In genomic region chr11:79453617-79454016, GRCh38 we compare ENCODE assay signal across 39 cellular contexts. TPM values are rescaled to one million over a fixed set of nuclear protein-coding genes. Genes with fewer than 3 reads are reported as not detected.
"Had no signal": no experiment of that assay in that cellular context is flagged by ENCODE, and none has a peak within 500 bp of the region (broad histone marks: within the 10 kb centered on the region; RNA-seq: fewer than 3 reads in every experiment).

No MANE protein-coding gene starts in this region.

- H3K36me3 Mint-ChIP-seq: activated naive CD4-positive, alpha-beta T cell treated with anti-CD3 and anti-CD28 coated beads, Interleukin-2, amount 10 ng/mL, durations not matched to agents 7 days and 5 days; activated naive CD4-positive, alpha-beta T cell treated with anti-CD3 and anti-CD28 coated beads, Interleukin-2, amount 50 U/mL, for 24 hours; activated naive CD4-positive, alpha-beta T cell treated with anti-CD3 and anti-CD28 coated beads, Interleukin-2, amount 50 U/mL, for 72 hours; activated naive CD8-positive, alpha-beta T cell; activated naive CD8-positive, alpha-beta T cell treated with anti-CD3 and anti-CD28 coated beads for 36 hours; activated naive CD8-positive, alpha-beta T cell treated with anti-CD3 and anti-CD28 coated beads, Interleukin-2, amount 10 ng/mL, durations not matched to agents 7 days and 5 days; brain had no signal

- ATAC-seq: activated naive CD4-positive, alpha-beta T cell treated with anti-CD3 and anti-CD28 coated beads, Interleukin-2, amount 50 U/mL, for 72 hours; activated naive CD8-positive, alpha-beta T cell treated with anti-CD3 and anti-CD28 coated beads, Interleukin-2, amount 50 U/mL, for 24 hours; activated T-cell treated with anti-CD3 and anti-CD28 coated beads, Interleukin-2, amount 50 U/mL, for 4 hours; activated T-cell treated with anti-CD3 and anti-CD28 coated beads, Interleukin-2, amount 50 U/mL, for 72 hours; activated T-helper 17 cell treated with anti-CD3 and anti-CD28 coated beads, Interleukin-2, amount 50 U/mL, for 72 hours; body of pancreas had no signal

- H3K27ac Mint-ChIP-seq: activated naive CD4-positive, alpha-beta T cell treated with anti-CD3 and anti-CD28 coated beads for 36 hours; activated naive CD4-positive, alpha-beta T cell treated with anti-CD3 and anti-CD28 coated beads, Interleukin-2, amount 10 ng/mL, durations not matched to agents 7 days and 5 days; activated naive CD4-positive, alpha-beta T cell treated with anti-CD3 and anti-CD28 coated beads, Interleukin-2, amount 50 U/mL, for 24 hours; activated naive CD4-positive, alpha-beta T cell treated with anti-CD3 and anti-CD28 coated beads, Interleukin-2, amount 50 U/mL, for 72 hours; activated naive CD8-positive, alpha-beta T cell; activated naive CD8-positive, alpha-beta T cell treated with anti-CD3 and anti-CD28 coated beads for 36 hours; activated naive CD8-positive, alpha-beta T cell treated with anti-CD3 and anti-CD28 coated beads, Interleukin-2, amount 10 ng/mL, durations not matched to agents 7 days and 5 days; activated naive CD8-positive, alpha-beta T cell treated with anti-CD3 and anti-CD28 coated beads, Interleukin-2, amount 50 U/mL, for 24 hours; activated T-cell treated with anti-CD3 and anti-CD28 coated beads, Interleukin-2, amount 50 U/mL, for 24 hours; activated T-cell treated with anti-CD3 and anti-CD28 coated beads, Interleukin-2, amount 50 U/mL, for 72 hours; activated T-helper 1 cell treated with anti-CD3 and anti-CD28 coated beads, Interleukin-12 subunit alpha, Interleukin-12 subunit beta, Interleukin-2, Interleukin-4 antibody, amounts not matched to agents 30 ng/mL and 10 ng/mL and 1 ng/mL, durations not matched to agents 14 hours and 24 hours and 36 hours; activated T-helper 17 cell treated with anti-CD3 and anti-CD28 coated beads, Interleukin-2, amount 50 U/mL, for 72 hours; brain had no signal

- H3K4me1 Mint-ChIP-seq: activated naive CD4-positive, alpha-beta T cell treated with anti-CD3 and anti-CD28 coated beads, Interleukin-2, amount 10 ng/mL, durations not matched to agents 7 days and 5 days; activated naive CD4-positive, alpha-beta T cell treated with anti-CD3 and anti-CD28 coated beads, Interleukin-2, amount 50 U/mL, for 24 hours; activated naive CD8-positive, alpha-beta T cell treated with anti-CD3 and anti-CD28 coated beads for 36 hours; activated naive CD8-positive, alpha-beta T cell treated with anti-CD3 and anti-CD28 coated beads, Interleukin-2, amount 10 ng/mL, durations not matched to agents 7 days and 5 days; activated naive CD8-positive, alpha-beta T cell treated with anti-CD3 and anti-CD28 coated beads, Interleukin-2, amount 50 U/mL, for 24 hours; activated T-helper 17 cell treated with anti-CD3 and anti-CD28 coated beads, Interleukin-2, amount 50 U/mL, for 72 hours; central memory CD8-positive, alpha-beta T cell had no signal

- H3K9me3 Mint-ChIP-seq: activated naive CD4-positive, alpha-beta T cell treated with anti-CD3 and anti-CD28 coated beads, Interleukin-2, amount 10 ng/mL, durations not matched to agents 7 days and 5 days; activated naive CD8-positive, alpha-beta T cell treated with anti-CD3 and anti-CD28 coated beads for 36 hours; activated T-cell treated with anti-CD3 and anti-CD28 coated beads, Interleukin-2, amount 50 U/mL, for 72 hours; activated T-helper 1 cell treated with anti-CD3 and anti-CD28 coated beads, Interleukin-12 subunit alpha, Interleukin-12 subunit beta, Interleukin-2, Interleukin-4 antibody, amounts not matched to agents 30 ng/mL and 10 ng/mL and 1 ng/mL, durations not matched to agents 14 hours and 24 hours and 36 hours had no signal

- H3K4me3 Mint-ChIP-seq: activated naive CD4-positive, alpha-beta T cell treated with anti-CD3 and anti-CD28 coated beads for 36 hours; activated naive CD4-positive, alpha-beta T cell treated with anti-CD3 and anti-CD28 coated beads, Interleukin-2, amount 10 ng/mL, durations not matched to agents 7 days and 5 days; activated naive CD4-positive, alpha-beta T cell treated with anti-CD3 and anti-CD28 coated beads, Interleukin-2, amount 50 U/mL, for 24 hours; activated naive CD8-positive, alpha-beta T cell; activated naive CD8-positive, alpha-beta T cell treated with anti-CD3 and anti-CD28 coated beads for 36 hours; activated naive CD8-positive, alpha-beta T cell treated with anti-CD3 and anti-CD28 coated beads, Interleukin-2, amount 10 ng/mL, durations not matched to agents 7 days and 5 days; activated naive CD8-positive, alpha-beta T cell treated with anti-CD3 and anti-CD28 coated beads, Interleukin-2, amount 50 U/mL, for 24 hours; activated T-cell treated with anti-CD3 and anti-CD28 coated beads, Interleukin-2, amount 50 U/mL, for 24 hours; activated T-cell treated with anti-CD3 and anti-CD28 coated beads, Interleukin-2, amount 50 U/mL, for 4 hours; activated T-cell treated with anti-CD3 and anti-CD28 coated beads, Interleukin-2, amount 50 U/mL, for 72 hours; activated T-helper 1 cell treated with anti-CD3 and anti-CD28 coated beads, Interleukin-12 subunit alpha, Interleukin-12 subunit beta, Interleukin-2, Interleukin-4 antibody, amounts not matched to agents 30 ng/mL and 10 ng/mL and 1 ng/mL, durations not matched to agents 14 hours and 24 hours and 36 hours; activated T-helper 17 cell treated with anti-CD3 and anti-CD28 coated beads, Interleukin-2, amount 50 U/mL, for 72 hours; brain; central memory CD8-positive, alpha-beta T cell had no signal

- DNase-seq: activated effector memory CD4-positive, alpha-beta T cell treated with anti-CD3 and anti-CD28 coated beads, Interleukin-2, amount 50 U/mL, for 16 hours; activated effector memory CD4-positive, alpha-beta T cell treated with Interleukin-2 at 50 U/mL for 16 hours; activated gamma-delta T cell; activated gamma-delta T cell treated with Interleukin-2 at 50 U/mL for 16 hours; activated naive CD4-positive, alpha-beta T cell; activated naive CD4-positive, alpha-beta T cell treated with anti-CD3 and anti-CD28 coated beads for 36 hours; activated naive CD4-positive, alpha-beta T cell treated with anti-CD3 and anti-CD28 coated beads, Interleukin-2, amount 10 ng/mL, durations not matched to agents 7 days and 5 days; activated naive CD4-positive, alpha-beta T cell treated with anti-CD3 and anti-CD28 coated beads, Interleukin-2, amount 50 U/mL, for 16 hours; activated naive CD4-positive, alpha-beta T cell treated with Interleukin-2 at 50 U/mL for 16 hours; activated naive CD8-positive, alpha-beta T cell treated with anti-CD3 and anti-CD28 coated beads for 36 hours; activated naive CD8-positive, alpha-beta T cell treated with anti-CD3 and anti-CD28 coated beads, Interleukin-2, amount 10 ng/mL, durations not matched to agents 7 days and 5 days; activated naive CD8-positive, alpha-beta T cell treated with anti-CD3 and anti-CD28 coated beads, Interleukin-2, amount 50 U/mL, for 24 hours; activated T-cell treated with anti-CD3 and anti-CD28 coated beads, Interleukin-2, amount 50 U/mL, for 1 hour; activated T-cell treated with anti-CD3 and anti-CD28 coated beads, Interleukin-2, amount 50 U/mL, for 24 hours; activated T-cell treated with anti-CD3 and anti-CD28 coated beads, Interleukin-2, amount 50 U/mL, for 4 hours; activated T-cell treated with anti-CD3 and anti-CD28 coated beads, Interleukin-2, amount 50 U/mL, for 48 hours; activated T-cell treated with anti-CD3 and anti-CD28 coated beads, Interleukin-2, amount 50 U/mL, for 72 hours; adrenal gland; amniotic stem cell; amygdala; anterior cingulate cortex; aorta; body of pancreas; brain microvascular endothelial cell; caudate nucleus; central memory CD4-positive, alpha-beta T cell; cerebellar nuclear complex had no signal

- FAIRE-seq: astrocyte, bronchial epithelial cell had no signal

- H3K27ac ChIP-seq: adrenal gland, ascending aorta, body of pancreas, brain microvascular endothelial cell, breast epithelium, cardiac muscle cell had no signal

- H3K9me3 ChIP-seq: adrenal gland, ascending aorta, body of pancreas, breast epithelium had no signal

- H3K27me3 ChIP-seq: adrenal gland, ascending aorta, body of pancreas, brain microvascular endothelial cell, cardiac muscle cell had no signal

- H3K4me1 ChIP-seq: adrenal gland, ascending aorta, body of pancreas, breast epithelium had no signal

- H3K36me3 ChIP-seq: adrenal gland, ascending aorta, brain microvascular endothelial cell, breast epithelium, cardiac muscle cell had no signal

- H3K4me3 ChIP-seq: adrenal gland, ascending aorta, body of pancreas, breast epithelium, cardiac muscle cell had no signal

RNA-seq across cellular contexts. Expression of gene TENM4, which starts 12.8 kb away (rescaled TPM):
- total RNA-seq: activated naive CD4-positive, alpha-beta T cell treated with anti-CD3 and anti-CD28 coated beads for 36 hours; activated naive CD4-positive, alpha-beta T cell treated with anti-CD3 and anti-CD28 coated beads, Interleukin-2, amount 50 U/mL, for 72 hours; activated naive CD8-positive, alpha-beta T cell treated with anti-CD3 and anti-CD28 coated beads for 36 hours; activated naive CD8-positive, alpha-beta T cell treated with anti-CD3 and anti-CD28 coated beads, Interleukin-2, amount 10 ng/mL, durations not matched to agents 7 days and 5 days had no signal
